Comparison of ENCODE assay signal across 1 cellular context in genomic region chr9:86644315-86645034, GRCh38.
TF ChIP-seq lines count a peak whose summit lies in the region.

No MANE protein-coding gene starts in this region.

TF ChIP-seq in H1, 55 proteins besides CTCF, POLR2A, EP300 and RAD21 (continued from another document):
- TF ChIP-seq SRF (IDR thresholded peaks at IDR 0.05; ENCODE audit: low read depth, low read length): no peak
TF ChIP-seq in H1: peak in this region for 0.
